In genomic region chr6:157323924-157324276, GRCh38 we compare ENCODE assay signal across 8 cellular contexts. TPM values are rescaled to one million over a fixed set of nuclear protein-coding genes. Genes with fewer than 3 reads are reported as not detected.
A peak's percentile ranks its signal among the peaks of the same experiment; 100 is the strongest.
DNase-seq lines count a peak whose midpoint lies in the region; ATAC-seq and TF ChIP-seq lines count a peak whose summit lies in the region.

No MANE protein-coding gene starts in this region.

- H3K36me3 ChIP-seq in tibial artery = peaks cover 0 to 2% (median under 1%) of the 10 kb centered on the region in 3 donors

- no peaks in the 10 kb centered on the region for H3K9me3 Mint-ChIP-seq in natural killer cell

- H3K4me3 Mint-ChIP-seq in natural killer cell = peak overlapping the region; percentile 98

- no peaks in the 10 kb centered on the region for H3K27me3 ChIP-seq in tibial artery

- peak; percentile 19 for ATAC-seq in GM19372 (IDR thresholded peaks at IDR 0.05; ENCODE audit: low read depth, unreplicated experiment)
- ATAC-seq in natural killer cell = peak; percentile 21 to 39 (median 23)

- TF ChIP-seq CTCF in fibroblast of mammary gland (conservative IDR thresholded peaks at IDR 0.05; ENCODE audit: control insufficient read depth, insufficient read depth, low read depth, low read length) (peak; percentile 1), natural killer cell (IDR thresholded peaks at IDR 0.05) (no peak), tibial artery (IDR thresholded peaks at IDR 0.05) (no peak)

- H3K27me3 Mint-ChIP-seq in natural killer cell (ENCODE audit: low read depth in 2 of 2) = peaks cover 3 to 19% of the 10 kb centered on the region in 2 donors

- H3K4me3 ChIP-seq in fibroblast of mammary gland (ENCODE audit: control insufficient read depth, low read depth, low read length) (peak overlapping the region; percentile 96), tibial artery (peak overlapping the region; percentile 63 to 79)

- intact Hi-C loops in natural killer cell (cut with micrococcal nuclease) = loop anchor here (1.0 kb wide), 1 partner anchor 57 kb away; the partner anchor contains the start of gene ZDHHC14
- intact Hi-C loops in tibial artery (cut with DNase I; ENCODE audit: low total_unique reads) = loop anchor here (5.0 kb wide), 3 partner anchors 53 to 763 kb away; no protein-coding TSS in a partner anchor

- peaks cover 0 to 36% (median 16%) of the 10 kb centered on the region in 4 donors for H3K4me1 ChIP-seq in tibial artery

- peaks cover 19 to 20% of the 10 kb centered on the region in 2 donors for H3K4me1 Mint-ChIP-seq in natural killer cell

- no peaks in the 10 kb centered on the region for H3K36me3 Mint-ChIP-seq in natural killer cell

- no peaks in the 10 kb centered on the region for H3K9me3 ChIP-seq in tibial artery

- peak overlapping the region; percentile 95 for H3K27ac ChIP-seq in tibial artery

- DNase-seq in AG08395 (ENCODE audit: low spot score) (peak; percentile 72), HS-27A (ENCODE audit: low read depth) (peak; percentile 61), fibroblast of mammary gland (ENCODE audit: low read depth) (peak; percentile 70), natural killer cell (peak; percentile 25), tibial artery (peak; percentile 77 to 91), midbrain (lab: John Stamatoyannopoulos, UW) (no peak)
- DNase-seq in activated CD8-positive, alpha-beta memory T cell treated with anti-CD3 and anti-CD28 coated beads, Interleukin-2, amount 50 U/mL, for 48 hours = peak; percentile 73

- H3K27ac Mint-ChIP-seq in natural killer cell = peak overlapping the region; percentile 88 to 89

RNA-seq across cellular contexts. Expression of gene TMEM242, which starts 0.6 kb away (rescaled TPM):
- total RNA-seq in natural killer cell = 10 to 100 TPM; 18.5 to 24.8 (median 19.8) TPM

RNA-seq across cellular contexts. Expression of gene ZDHHC14, which starts 57.1 kb away (rescaled TPM):
- total RNA-seq in natural killer cell = 10 to 100 TPM in 2 of 3 donors, 1 to 10 TPM in 1; 6.7 to 11.3 (median 10.6) TPM
